In genomic region chr3:141825216-141826011, GRCh38 we compare ENCODE assay signal across 16 cellular contexts. TPM values are rescaled to one million over a fixed set of nuclear protein-coding genes. Genes with fewer than 3 reads are reported as not detected.
DNase-seq lines count a peak whose midpoint lies in the region; ATAC-seq, FAIRE-seq and TF ChIP-seq lines count a peak whose summit lies in the region.
"Had no signal": no experiment of that assay in that cellular context is flagged by ENCODE, and none has a peak within 500 bp of the region (broad histone marks: within the 10 kb centered on the region; RNA-seq: fewer than 3 reads in every experiment).

No MANE protein-coding gene starts in this region.

- no peak for TF ChIP-seq POLR2A in K562 (conservative IDR thresholded peaks at IDR 0.05)
- no peak for TF ChIP-seq POLR2A in thyroid gland (IDR thresholded peaks at IDR 0.05)

- 0 out of 2 replicates have a peak overlapping the region, but pooled peaks have one; percentile 16 for H2AFZ ChIP-seq in K562 (ENCODE audit: low read depth, low read length)
- H2AFZ ChIP-seq: GM23248 had no signal

- H3K79me2 ChIP-seq in K562 (ENCODE audit: control insufficient read depth, insufficient read depth, low read length): no peaks in the 10 kb centered on the region

- H3K27me3 ChIP-seq in right cardiac atrium (ENCODE audit: control insufficient read depth, insufficient read depth) (no peaks in the 10 kb centered on the region), K562 (ENCODE audit: control insufficient read depth in 2 of 2, insufficient read depth in 2 of 2, low read length in 2 of 2) (no peaks in the 10 kb centered on the region), thyroid gland (no peaks in the 10 kb centered on the region)

- H3K9me3 ChIP-seq in right cardiac atrium (ENCODE audit: control insufficient read depth, low read length) (no peaks in the 10 kb centered on the region), K562 (replicated peaks; ENCODE audit: control insufficient read depth, insufficient read depth, low read depth, low read length) (0 out of 2 replicates have a peak, but pooled peaks cover 3% of the 10 kb centered on the region), thyroid gland (no peaks in the 10 kb centered on the region)

- FAIRE-seq in K562 (lab: Jason Lieb, UNC): no peak
- FAIRE-seq: RCC 7860 had no signal

- no peak for TF ChIP-seq RAD21 in K562 (CRISPR knock-in tag; conservative IDR thresholded peaks at IDR 0.05 in 1 of 2, IDR thresholded peaks at IDR 0.05 in 1 of 2)

- POLR2A ChIA-PET in K562 (lab: Yijun Ruan, JAX): interaction anchor here (0.7 kb wide), 1 partner anchor 510 kb away, joined by 3 read pairs; no protein-coding TSS in a partner anchor

- ATAC-seq in right cardiac atrium: peak in 1 of 2 donors; percentile 33
- no peak for ATAC-seq in left ventricle myocardium superior
- ATAC-seq in K562: no peak; the same call in 2 of the 3 replicates

- H3K9me1 ChIP-seq in K562 (ENCODE audit: control insufficient read depth, insufficient read depth, low read length): no peaks in the 10 kb centered on the region

- H3K27ac ChIP-seq in right cardiac atrium (ENCODE audit: low read length): no peak overlapping the region
- H3K27ac ChIP-seq in K562 (ENCODE audit: extremely low read depth, low read depth, low read length): no peak overlapping the region
- H3K27ac ChIP-seq in thyroid gland: no peak overlapping the region
- H3K27ac ChIP-seq: GM23248 had no signal

- no peaks in the 10 kb centered on the region for H3K4me1 ChIP-seq in right cardiac atrium (ENCODE audit: control insufficient read depth, insufficient read depth, low read length)
- peaks cover 3 to 9% of the 10 kb centered on the region in 2 experiments; a peak in 4 of 5 replicates for H3K4me1 ChIP-seq in K562 (replicated peaks in 1 of 2; ENCODE audit: control insufficient read depth in 2 of 2, insufficient read depth in 2 of 2, low read length in 2 of 2)
- no peaks in the 10 kb centered on the region for H3K4me1 ChIP-seq in thyroid gland

- in situ Hi-C loops in K562 (cut with MboI) (no loop called here), GM13976 (cut with MboI; ENCODE audit: low sequenced_read_pairs, unreplicated experiment) (no loop called here)

- H4K20me1 ChIP-seq in K562 (replicated peaks; ENCODE audit: control insufficient read depth, insufficient read depth, low read length): no peaks in the 10 kb centered on the region

- no TSS peak for BruUV-seq in K562 (replicated peaks; lab: Mats Ljungman, UMichigan)

- no peak for TF ChIP-seq EP300 in K562 (IDR thresholded peaks at IDR 0.05; ENCODE audit: low read length)

- TF ChIP-seq CTCF in K562 (IDR thresholded peaks at IDR 0.05 in 2 of 3, conservative IDR thresholded peaks at IDR 0.05 in 1 of 3; ENCODE audit: insufficient read depth in 2 of 3, low read depth in 1 of 3, low read length in 3 of 3): no peak
- TF ChIP-seq CTCF in thyroid gland (IDR thresholded peaks at IDR 0.05): no peak
- TF ChIP-seq CTCF in GM13976 (IDR thresholded peaks at IDR 0.05; ENCODE audit: borderline replicate concordance, control extremely low read depth, extremely low read depth, insufficient read depth, missing control alignments): no peak

- H3K4me3 ChIP-seq in right cardiac atrium (ENCODE audit: low read length) (no peak overlapping the region), K562 (no peak overlapping the region), thyroid gland (replicated peaks in 1 of 3) (no peak overlapping the region)
- H3K4me3 ChIP-seq: GM23248 had no signal

- H3K4me2 ChIP-seq in K562 (ENCODE audit: insufficient read depth, low read length): no peak overlapping the region

- 82% methylated on average over 7 of the region's 7 CpGs for WGBS in right cardiac atrium
- WGBS in K562 (ENCODE audit: insufficient coverage, low coverage, missing lambda C conversion rate): 62% methylated on average over 7 of the region's 7 CpGs
- WGBS in thyroid gland, 2 donors: 80 to 82% methylated on average over 7 of the region's 7 CpGs

- peak overlapping the region in 1 of 2 experiments; percentile 21; a peak in 1 of 4 replicates for H3K9ac ChIP-seq in K562 (ENCODE audit: insufficient read depth in 1 of 2, low read depth in 2 of 2, low read length in 2 of 2)
- H3K9ac ChIP-seq: GM23248 had no signal

- CTCF ChIA-PET in K562 (lab: Yijun Ruan, JAX; ENCODE audit: low intra/inter-chr PET ratio): no interaction called here

- DNase-seq in right cardiac atrium (peak in 2 of 3 donors; percentile 39 to 58), left ventricle myocardium superior (no peak), LHCN-M2 (ENCODE audit: low read depth) (peak; percentile 19), K562 (ENCODE audit: extremely low read depth in 1 of 4, low spot score in 3 of 4) (no peak), thyroid gland (peak; percentile 15 to 30), nucleus accumbens (lab: John Stamatoyannopoulos, UW) (no peak), NCI-H2227 treated with DMSO at 0.1 percent for 48 hours (lab: John Stamatoyannopoulos, UW) (no peak), GM13976 (ENCODE audit: low spot score) (no peak)
- DNase-seq: ACHN, GF-D8, GM23248, HCEC 1CT, NCI-H1092, NCI-H1436 treated with DMSO at 0.1 percent for 48 hours, NCI-H2029 had no signal

- H3K36me3 ChIP-seq in K562 (ENCODE audit: control insufficient read depth, insufficient read depth, low read length) (no peaks in the 10 kb centered on the region), thyroid gland (no peaks in the 10 kb centered on the region)

- intact Hi-C loops in right cardiac atrium (cut with DNase I): no loop called here
- intact Hi-C loops in left ventricle myocardium superior (cut with micrococcal nuclease): no loop called here
- intact Hi-C loops in K562 (cut with micrococcal nuclease): no loop called here
- intact Hi-C loops in thyroid gland (cut with DNase I): no loop called here

TF ChIP-seq in K562, 482 proteins besides CTCF, POLR2A, EP300 and RAD21 (continues in another document):
- TF ChIP-seq TAL1 (IDR thresholded peaks at IDR 0.05): no peak
- no peak for TF ChIP-seq GTF2F1 (IDR thresholded peaks at IDR 0.05; ENCODE audit: low read depth, low read length)
- TF ChIP-seq BCLAF1 (IDR thresholded peaks at IDR 0.05; ENCODE audit: borderline replicate concordance in 1 of 2, control insufficient read depth in 1 of 2, low read depth in 2 of 2, low read length in 1 of 2): no peak
- TF ChIP-seq PCBP2 (IDR thresholded peaks at IDR 0.05; ENCODE audit: low read depth, low read length, poor library complexity, severe bottlenecking): no peak
- no peak for TF ChIP-seq ZBED1 (IDR thresholded peaks at IDR 0.05)
- TF ChIP-seq TAF9B (IDR thresholded peaks at IDR 0.05; ENCODE audit: partially characterized antibody): no peak
- TF ChIP-seq RBM15 (IDR thresholded peaks at IDR 0.05; ENCODE audit: insufficient read depth, low read length): no peak
- TF ChIP-seq ID3 (CRISPR knock-in tag; IDR thresholded peaks at IDR 0.05): no peak
- TF ChIP-seq ID3 (tag; IDR thresholded peaks at IDR 0.05): no peak
- no peak for TF ChIP-seq RBM39 (optimal IDR thresholded peaks at IDR 0.05; ENCODE audit: low read depth, low read length)
- TF ChIP-seq CEBPB (tag; IDR thresholded peaks at IDR 0.05): no peak
- TF ChIP-seq HDAC8 (tag; IDR thresholded peaks at IDR 0.05): no peak

RNA-seq across cellular contexts. Expression of gene ATP1B3, which starts 51.0 kb away (rescaled TPM):
- 10 to 100 TPM; 29.2 to 77.3 (median 49.3) TPM for total RNA-seq in right cardiac atrium
- 54.5 TPM for polyA plus RNA-seq in right cardiac atrium
- total RNA-seq in left ventricle myocardium superior: 31.1 TPM
- total RNA-seq in LHCN-M2 (2014; rRNA removed): 54.0 and 60.3 TPM in 2 replicates
- 134 TPM for polyA plus RNA-seq in LHCN-M2 (2012)
- 155 and 386 TPM in 2 replicates for total RNA-seq in K562 (2011; cell fraction: chromatin; rRNA removed; ENCODE audit: low replicate concordance)
- total RNA-seq in K562 (2011; cell fraction: nucleolus; rRNA removed): 130 and 132 TPM in 2 replicates
- total RNA-seq in K562 (2011; cell fraction: nucleoplasm; rRNA removed): 338 and 395 TPM in 2 replicates
- 48.3 and 68.9 TPM in 2 replicates for total RNA-seq in K562 (2014; rRNA removed)
- total RNA-seq in K562 (2014; rRNA removed; fragmentation: Illumina TruSeq; extraction: Trizol): 181 and 192 TPM in 2 replicates
- total RNA-seq in K562 (2015; rRNA removed; fragmentation: Illumina TruSeq; extraction: Trizol): 109 and 113 TPM in 2 replicates
- total RNA-seq in K562 (2021): 201 and 202 TPM in 2 replicates
- 166 and 168 TPM in 2 replicates for polyA plus RNA-seq in K562 (2011; rRNA removed)
- 60.8 and 184 TPM in 2 replicates for polyA plus RNA-seq in K562 (2011; cell fraction: cytosol; rRNA removed)
- 54.2 and 111 TPM in 2 replicates for polyA plus RNA-seq in K562 (2011; cell fraction: nucleus; rRNA removed)
- polyA plus RNA-seq in K562 (2012): 169 and 188 TPM in 2 replicates
- polyA plus RNA-seq in K562 (2014; fragmentation: Illumina TruSeq; extraction: Trizol): 153 and 179 TPM in 2 replicates
- polyA plus RNA-seq in K562 (2014; fragmentation: Nextera tagmentation; extraction: Ambion mirVana): 10 to 100 TPM; 81.6 to 95.3 TPM
- polyA plus RNA-seq in K562 (2014; rRNA removed): 107 and 123 TPM in 2 replicates
- 226 and 248 TPM in 2 replicates for polyA minus RNA-seq in K562 (2011; rRNA and poly(A)+ RNA removed)
- polyA minus RNA-seq in K562 (2011; cell fraction: cytosol; rRNA and poly(A)+ RNA removed): 62.8 and 80.9 TPM in 2 replicates
- 22.8 and 33.3 TPM in 2 replicates for polyA minus RNA-seq in K562 (2011; cell fraction: nucleus; rRNA and poly(A)+ RNA removed)
- 10 to 100 TPM; 55.1 to 94.1 (median 64.7) TPM for total RNA-seq in thyroid gland

Comparison
In these comparisons a context has a peak if more than half of its experiments do, and no peak if none do; other contexts are left out.
1. DNase-seq: peak in right cardiac atrium (2 of 3), LHCN-M2 (single experiment) and thyroid gland (2 of 2); none in left ventricle myocardium superior (single experiment), K562 (0 of 4), nucleus accumbens (0 of 56), NCI-H2227 treated with DMSO at 0.1 percent for 48 hours (single experiment) and GM13976 (single experiment).